Comparison of ENCODE assay signal across 8 cellular contexts in genomic region chr6:68876792-68877493, GRCh38.
A peak's percentile ranks its signal among the peaks of the same experiment; 100 is the strongest.
DNase-seq lines count a peak whose midpoint lies in the region; TF ChIP-seq lines count a peak whose summit lies in the region.

No MANE protein-coding gene starts in this region.

- peaks cover 4% of the 10 kb centered on the region for H3K9me3 Mint-ChIP-seq in type B pancreatic cell

- TF ChIP-seq POLR2A in esophagus muscularis mucosa (IDR thresholded peaks at IDR 0.05; ENCODE audit: low read depth): no peak

- WGBS in esophagus muscularis mucosa: 15% methylated on average over 2 of the region's 2 CpGs

- no peaks in the 10 kb centered on the region for H3K27me3 ChIP-seq in esophagus muscularis mucosa

- no peaks in the 10 kb centered on the region for H3K36me3 Mint-ChIP-seq in type B pancreatic cell

- H3K4me3 Mint-ChIP-seq in type B pancreatic cell: no peak overlapping the region

- H3K9me3 ChIP-seq in esophagus muscularis mucosa: no peaks in the 10 kb centered on the region

- no peak overlapping the region for H3K27ac Mint-ChIP-seq in type B pancreatic cell

- no peaks in the 10 kb centered on the region for H3K27me3 Mint-ChIP-seq in type B pancreatic cell

- H3K4me3 ChIP-seq in esophagus muscularis mucosa: no peak overlapping the region

- no peaks in the 10 kb centered on the region for H3K4me1 Mint-ChIP-seq in type B pancreatic cell (ENCODE audit: unreplicated experiment)

- peaks cover 0 to 3% (median 0%) of the 10 kb centered on the region in 4 donors for H3K4me1 ChIP-seq in esophagus muscularis mucosa

- intact Hi-C loops in esophagus muscularis mucosa (cut with DNase I): no loop called here

- peak; percentile 17 to 34 (median 32) for TF ChIP-seq CTCF in esophagus muscularis mucosa (IDR thresholded peaks at IDR 0.05)
- TF ChIP-seq CTCF in type B pancreatic cell (conservative IDR thresholded peaks at IDR 0.05): peak; percentile 78

- TF ChIP-seq EP300 in esophagus muscularis mucosa (IDR thresholded peaks at IDR 0.05): no peak

- H3K27ac ChIP-seq in esophagus muscularis mucosa (replicated peaks in 1 of 4): no peak overlapping the region

- DNase-seq in DMS153 (lab: John Stamatoyannopoulos, UW) (peak; percentile 3), H4 (ENCODE audit: low spot score) (peak; percentile 14), NCI-H345 treated with DMSO at 0.1 percent for 48 hours (lab: John Stamatoyannopoulos, UW; ENCODE audit: unreplicated experiment) (peak; percentile 22), esophagus muscularis mucosa (ENCODE audit: extremely low spot score) (no peak), type B pancreatic cell (ENCODE audit: extremely low spot score, unreplicated experiment) (no peak), T-helper 9 cell (no peak)
- no peak for DNase-seq in stimulated activated CD4-positive, alpha-beta T cell treated with anti-CD3 and anti-CD28 coated beads, Interleukin-12 subunit alpha, Interleukin-12 subunit beta, amount 100 ng/mL, for 4 hours
- DNase-seq in effector CD8-positive, alpha-beta T cell (lab: John Stamatoyannopoulos, UW): no peak

- no peaks in the 10 kb centered on the region for H3K36me3 ChIP-seq in esophagus muscularis mucosa

Comparison
In these comparisons a context has a peak if more than half of its experiments do, and no peak if none do; other contexts are left out.
1. DNase-seq: peak in DMS153 (single experiment), H4 (single experiment) and NCI-H345 treated with DMSO at 0.1 percent for 48 hours (single experiment); none in esophagus muscularis mucosa (single experiment), type B pancreatic cell (single experiment), stimulated activated CD4-positive, alpha-beta T cell treated with anti-CD3 and anti-CD28 coated beads, Interleukin-12 subunit alpha, Interleukin-12 subunit beta, amount 100 ng/mL, for 4 hours (single experiment), T-helper 9 cell (single experiment) and effector CD8-positive, alpha-beta T cell (single experiment).